Comparison of ENCODE assay signal across 1 cellular context in the genomic region with DNA sequence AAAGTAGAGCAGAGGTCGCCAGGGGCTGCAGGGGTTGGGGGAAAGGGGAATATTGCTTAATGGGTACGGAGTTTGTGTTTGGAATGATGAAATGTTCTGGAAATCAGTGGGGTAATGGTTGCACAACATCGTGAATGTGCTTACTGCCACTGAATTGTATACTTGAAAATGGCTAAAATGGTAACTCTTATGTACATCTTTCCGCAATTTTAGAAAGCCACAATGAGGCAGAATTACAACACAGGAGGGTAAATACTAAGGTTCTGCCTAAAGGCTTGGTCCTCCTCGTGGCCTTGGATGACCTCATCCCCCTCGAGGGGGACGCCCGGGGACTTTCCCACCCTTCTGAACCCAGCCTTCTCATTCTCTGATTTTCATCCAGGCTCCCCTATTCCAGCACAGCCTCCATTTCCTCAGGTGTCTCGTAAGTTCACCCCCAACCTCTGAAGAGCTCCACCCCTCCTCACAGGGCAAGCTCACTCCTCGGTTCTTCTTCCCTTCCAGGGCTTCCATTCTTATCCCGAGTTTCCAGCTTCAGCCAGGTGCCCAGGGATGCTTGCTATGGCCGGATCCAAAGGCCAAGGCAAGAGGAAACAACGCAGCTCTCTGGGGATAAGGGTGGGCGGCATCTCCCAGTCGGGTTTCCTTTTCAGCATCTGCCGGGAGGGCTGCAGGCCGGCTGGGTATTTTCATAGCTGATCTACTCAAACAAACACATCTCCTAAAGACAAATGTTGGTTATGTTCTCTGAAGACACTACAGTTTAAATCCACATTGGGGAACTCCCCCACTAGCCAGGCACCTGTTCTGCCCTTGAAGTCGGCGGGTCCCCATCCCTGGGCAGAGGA.
TF ChIP-seq lines count a peak whose summit lies in the region.

No MANE protein-coding gene starts in this region.

TF ChIP-seq in HepG2, 621 proteins besides CTCF, POLR2A, EP300 and RAD21 (continued from another document and continues in another):
- TF ChIP-seq AGO1 (IDR thresholded peaks at IDR 0.05; ENCODE audit: low read depth, low read length, poor library complexity, severe bottlenecking) (no peak), SAP130 (CRISPR knock-in tag; IDR thresholded peaks at IDR 0.05; ENCODE audit: low read depth) (no peak; the same call in 1 of the 2 replicates), CEBPB (IDR thresholded peaks at IDR 0.05; ENCODE audit: borderline replicate concordance, low read depth, low read length) (peak; percentile 99), TAF1 (CRISPR knock-in tag; IDR thresholded peaks at IDR 0.05) (no peak), ZNF329 (CRISPR knock-in tag; IDR thresholded peaks at IDR 0.05; ENCODE audit: low read depth) (no peak), YY1 (IDR thresholded peaks at IDR 0.05; ENCODE audit: insufficient read depth, insufficient replicate concordance, low read depth, low read length) (no peak), CC2D1A (CRISPR knock-in tag; IDR thresholded peaks at IDR 0.05) (no peak), TBP (CRISPR knock-in tag; IDR thresholded peaks at IDR 0.05) (no peak), EZH2 (conservative IDR thresholded peaks at IDR 0.05; ENCODE audit: low read depth, low read length) (no peak), SMC3 (IDR thresholded peaks at IDR 0.05; ENCODE audit: low read length) (no peak), ZNF44 (CRISPR knock-in tag; IDR thresholded peaks at IDR 0.05) (no peak), PPARG (CRISPR knock-in tag; conservative IDR thresholded peaks at IDR 0.05) (peak; percentile 95), CBX2 (IDR thresholded peaks at IDR 0.05; ENCODE audit: low read depth, low read length) (no peak), CBX2 (CRISPR knock-in tag; IDR thresholded peaks at IDR 0.05; ENCODE audit: low read depth) (no peak), NR2F6 (IDR thresholded peaks at IDR 0.05) (peak; percentile 55; the same call in 1 of the 2 replicates), NR2F6 (CRISPR knock-in tag; IDR thresholded peaks at IDR 0.05) (peak; percentile 7; the same call in 1 of the 2 replicates), THAP11 (CRISPR knock-in tag; IDR thresholded peaks at IDR 0.05) (peak; percentile 59; the same call in 1 of the 2 replicates), ZNF780A (CRISPR knock-in tag; IDR thresholded peaks at IDR 0.05) (no peak), ZEB1 (IDR thresholded peaks at IDR 0.05; ENCODE audit: insufficient replicate concordance, low read depth) (peak; percentile 24), ZSCAN25 (CRISPR knock-in tag; IDR thresholded peaks at IDR 0.05) (peak; percentile 94), ZNF333 (CRISPR knock-in tag; IDR thresholded peaks at IDR 0.05; ENCODE audit: borderline replicate concordance) (0 out of 2 replicates have a peak, but pooled peaks have one; percentile 65), ZFP62 (CRISPR knock-in tag; IDR thresholded peaks at IDR 0.05) (no peak), SIN3A (IDR thresholded peaks at IDR 0.05; ENCODE audit: borderline replicate concordance, low read depth, low read length) (no peak), IRF2 (CRISPR knock-in tag; IDR thresholded peaks at IDR 0.05) (no peak), JARID2 (CRISPR knock-in tag; IDR thresholded peaks at IDR 0.05; ENCODE audit: insufficient replicate concordance) (no peak), GATAD2A (CRISPR knock-in tag; IDR thresholded peaks at IDR 0.05) (peak; percentile 78), ZNF7 (CRISPR knock-in tag; IDR thresholded peaks at IDR 0.05) (no peak), FOXA1 (IDR thresholded peaks at IDR 0.05) (no peak), FOXA1 (CRISPR knock-in tag; IDR thresholded peaks at IDR 0.05) (peak; percentile 36; the same call in 1 of the 2 replicates)
- TF ChIP-seq, protein P1, sequence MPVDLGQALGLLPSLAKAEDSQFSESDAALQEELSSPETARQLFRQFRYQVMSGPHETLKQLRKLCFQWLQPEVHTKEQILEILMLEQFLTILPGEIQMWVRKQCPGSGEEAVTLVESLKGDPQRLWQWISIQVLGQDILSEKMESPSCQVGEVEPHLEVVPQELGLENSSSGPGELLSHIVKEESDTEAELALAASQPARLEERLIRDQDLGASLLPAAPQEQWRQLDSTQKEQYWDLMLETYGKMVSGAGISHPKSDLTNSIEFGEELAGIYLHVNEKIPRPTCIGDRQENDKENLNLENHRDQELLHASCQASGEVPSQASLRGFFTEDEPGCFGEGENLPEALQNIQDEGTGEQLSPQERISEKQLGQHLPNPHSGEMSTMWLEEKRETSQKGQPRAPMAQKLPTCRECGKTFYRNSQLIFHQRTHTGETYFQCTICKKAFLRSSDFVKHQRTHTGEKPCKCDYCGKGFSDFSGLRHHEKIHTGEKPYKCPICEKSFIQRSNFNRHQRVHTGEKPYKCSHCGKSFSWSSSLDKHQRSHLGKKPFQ (CRISPR knock-in tag; IDR thresholded peaks at IDR 0.05; ENCODE audit: insufficient replicate concordance) = no peak
- TF ChIP-seq, protein P2, sequence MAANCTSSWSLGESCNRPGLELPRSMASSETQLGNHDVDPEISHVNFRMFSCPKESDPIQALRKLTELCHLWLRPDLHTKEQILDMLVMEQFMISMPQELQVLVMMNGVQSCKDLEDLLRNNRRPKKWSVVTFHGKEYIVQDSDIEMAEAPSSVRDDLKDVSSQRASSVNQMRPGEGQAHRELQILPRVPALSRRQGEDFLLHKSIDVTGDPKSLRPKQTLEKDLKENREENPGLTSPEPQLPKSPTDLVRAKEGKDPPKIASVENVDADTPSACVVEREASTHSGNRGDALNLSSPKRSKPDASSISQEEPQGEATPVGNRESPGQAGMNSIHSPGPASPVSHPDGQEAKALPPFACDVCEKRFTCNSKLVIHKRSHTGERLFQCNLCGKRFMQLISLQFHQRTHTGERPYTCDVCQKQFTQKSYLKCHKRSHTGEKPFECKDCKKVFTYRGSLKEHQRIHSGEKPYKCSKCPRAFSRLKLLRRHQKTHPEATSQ (CRISPR knock-in tag; IDR thresholded peaks at IDR 0.05; ENCODE audit: borderline replicate concordance) = no peak
- TF ChIP-seq, protein P3, sequence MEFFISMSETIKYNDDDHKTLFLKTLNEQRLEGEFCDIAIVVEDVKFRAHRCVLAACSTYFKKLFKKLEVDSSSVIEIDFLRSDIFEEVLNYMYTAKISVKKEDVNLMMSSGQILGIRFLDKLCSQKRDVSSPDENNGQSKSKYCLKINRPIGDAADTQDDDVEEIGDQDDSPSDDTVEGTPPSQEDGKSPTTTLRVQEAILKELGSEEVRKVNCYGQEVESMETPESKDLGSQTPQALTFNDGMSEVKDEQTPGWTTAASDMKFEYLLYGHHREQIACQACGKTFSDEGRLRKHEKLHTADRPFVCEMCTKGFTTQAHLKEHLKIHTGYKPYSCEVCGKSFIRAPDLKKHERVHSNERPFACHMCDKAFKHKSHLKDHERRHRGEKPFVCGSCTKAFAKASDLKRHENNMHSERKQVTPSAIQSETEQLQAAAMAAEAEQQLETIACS (CRISPR knock-in tag; IDR thresholded peaks at IDR 0.05) = no peak
- TF ChIP-seq, protein P4, sequence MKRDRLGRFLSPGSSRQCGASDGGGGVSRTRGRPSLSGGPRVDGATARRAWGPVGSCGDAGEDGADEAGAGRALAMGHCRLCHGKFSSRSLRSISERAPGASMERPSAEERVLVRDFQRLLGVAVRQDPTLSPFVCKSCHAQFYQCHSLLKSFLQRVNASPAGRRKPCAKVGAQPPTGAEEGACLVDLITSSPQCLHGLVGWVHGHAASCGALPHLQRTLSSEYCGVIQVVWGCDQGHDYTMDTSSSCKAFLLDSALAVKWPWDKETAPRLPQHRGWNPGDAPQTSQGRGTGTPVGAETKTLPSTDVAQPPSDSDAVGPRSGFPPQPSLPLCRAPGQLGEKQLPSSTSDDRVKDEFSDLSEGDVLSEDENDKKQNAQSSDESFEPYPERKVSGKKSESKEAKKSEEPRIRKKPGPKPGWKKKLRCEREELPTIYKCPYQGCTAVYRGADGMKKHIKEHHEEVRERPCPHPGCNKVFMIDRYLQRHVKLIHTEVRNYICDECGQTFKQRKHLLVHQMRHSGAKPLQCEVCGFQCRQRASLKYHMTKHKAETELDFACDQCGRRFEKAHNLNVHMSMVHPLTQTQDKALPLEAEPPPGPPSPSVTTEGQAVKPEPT (CRISPR knock-in tag; IDR thresholded peaks at IDR 0.05; ENCODE audit: low read depth) = no peak
- TF ChIP-seq, protein P5, sequence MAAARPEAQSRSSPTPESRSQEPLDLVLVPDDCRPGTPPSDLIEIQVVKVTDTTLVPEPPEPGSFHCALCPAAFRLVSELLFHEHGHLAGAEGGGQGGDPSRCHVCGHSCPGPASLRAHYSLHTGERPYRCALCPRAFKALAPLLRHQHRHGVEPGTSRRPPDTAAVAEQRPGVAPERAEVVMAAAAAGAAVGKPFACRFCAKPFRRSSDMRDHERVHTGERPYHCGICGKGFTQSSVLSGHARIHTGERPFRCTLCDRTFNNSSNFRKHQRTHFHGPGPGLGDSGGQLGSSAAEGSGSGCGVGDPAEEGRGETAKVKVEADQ (CRISPR knock-in tag; IDR thresholded peaks at IDR 0.05; ENCODE audit: borderline replicate concordance) = no peak
- TF ChIP-seq, protein P6, sequence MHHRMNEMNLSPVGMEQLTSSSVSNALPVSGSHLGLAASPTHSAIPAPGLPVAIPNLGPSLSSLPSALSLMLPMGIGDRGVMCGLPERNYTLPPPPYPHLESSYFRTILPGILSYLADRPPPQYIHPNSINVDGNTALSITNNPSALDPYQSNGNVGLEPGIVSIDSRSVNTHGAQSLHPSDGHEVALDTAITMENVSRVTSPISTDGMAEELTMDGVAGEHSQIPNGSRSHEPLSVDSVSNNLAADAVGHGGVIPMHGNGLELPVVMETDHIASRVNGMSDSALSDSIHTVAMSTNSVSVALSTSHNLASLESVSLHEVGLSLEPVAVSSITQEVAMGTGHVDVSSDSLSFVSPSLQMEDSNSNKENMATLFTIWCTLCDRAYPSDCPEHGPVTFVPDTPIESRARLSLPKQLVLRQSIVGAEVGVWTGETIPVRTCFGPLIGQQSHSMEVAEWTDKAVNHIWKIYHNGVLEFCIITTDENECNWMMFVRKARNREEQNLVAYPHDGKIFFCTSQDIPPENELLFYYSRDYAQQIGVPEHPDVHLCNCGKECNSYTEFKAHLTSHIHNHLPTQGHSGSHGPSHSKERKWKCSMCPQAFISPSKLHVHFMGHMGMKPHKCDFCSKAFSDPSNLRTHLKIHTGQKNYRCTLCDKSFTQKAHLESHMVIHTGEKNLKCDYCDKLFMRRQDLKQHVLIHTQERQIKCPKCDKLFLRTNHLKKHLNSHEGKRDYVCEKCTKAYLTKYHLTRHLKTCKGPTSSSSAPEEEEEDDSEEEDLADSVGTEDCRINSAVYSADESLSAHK (CRISPR knock-in tag; IDR thresholded peaks at IDR 0.05; ENCODE audit: borderline replicate concordance) = no peak
- TF ChIP-seq, protein P7, sequence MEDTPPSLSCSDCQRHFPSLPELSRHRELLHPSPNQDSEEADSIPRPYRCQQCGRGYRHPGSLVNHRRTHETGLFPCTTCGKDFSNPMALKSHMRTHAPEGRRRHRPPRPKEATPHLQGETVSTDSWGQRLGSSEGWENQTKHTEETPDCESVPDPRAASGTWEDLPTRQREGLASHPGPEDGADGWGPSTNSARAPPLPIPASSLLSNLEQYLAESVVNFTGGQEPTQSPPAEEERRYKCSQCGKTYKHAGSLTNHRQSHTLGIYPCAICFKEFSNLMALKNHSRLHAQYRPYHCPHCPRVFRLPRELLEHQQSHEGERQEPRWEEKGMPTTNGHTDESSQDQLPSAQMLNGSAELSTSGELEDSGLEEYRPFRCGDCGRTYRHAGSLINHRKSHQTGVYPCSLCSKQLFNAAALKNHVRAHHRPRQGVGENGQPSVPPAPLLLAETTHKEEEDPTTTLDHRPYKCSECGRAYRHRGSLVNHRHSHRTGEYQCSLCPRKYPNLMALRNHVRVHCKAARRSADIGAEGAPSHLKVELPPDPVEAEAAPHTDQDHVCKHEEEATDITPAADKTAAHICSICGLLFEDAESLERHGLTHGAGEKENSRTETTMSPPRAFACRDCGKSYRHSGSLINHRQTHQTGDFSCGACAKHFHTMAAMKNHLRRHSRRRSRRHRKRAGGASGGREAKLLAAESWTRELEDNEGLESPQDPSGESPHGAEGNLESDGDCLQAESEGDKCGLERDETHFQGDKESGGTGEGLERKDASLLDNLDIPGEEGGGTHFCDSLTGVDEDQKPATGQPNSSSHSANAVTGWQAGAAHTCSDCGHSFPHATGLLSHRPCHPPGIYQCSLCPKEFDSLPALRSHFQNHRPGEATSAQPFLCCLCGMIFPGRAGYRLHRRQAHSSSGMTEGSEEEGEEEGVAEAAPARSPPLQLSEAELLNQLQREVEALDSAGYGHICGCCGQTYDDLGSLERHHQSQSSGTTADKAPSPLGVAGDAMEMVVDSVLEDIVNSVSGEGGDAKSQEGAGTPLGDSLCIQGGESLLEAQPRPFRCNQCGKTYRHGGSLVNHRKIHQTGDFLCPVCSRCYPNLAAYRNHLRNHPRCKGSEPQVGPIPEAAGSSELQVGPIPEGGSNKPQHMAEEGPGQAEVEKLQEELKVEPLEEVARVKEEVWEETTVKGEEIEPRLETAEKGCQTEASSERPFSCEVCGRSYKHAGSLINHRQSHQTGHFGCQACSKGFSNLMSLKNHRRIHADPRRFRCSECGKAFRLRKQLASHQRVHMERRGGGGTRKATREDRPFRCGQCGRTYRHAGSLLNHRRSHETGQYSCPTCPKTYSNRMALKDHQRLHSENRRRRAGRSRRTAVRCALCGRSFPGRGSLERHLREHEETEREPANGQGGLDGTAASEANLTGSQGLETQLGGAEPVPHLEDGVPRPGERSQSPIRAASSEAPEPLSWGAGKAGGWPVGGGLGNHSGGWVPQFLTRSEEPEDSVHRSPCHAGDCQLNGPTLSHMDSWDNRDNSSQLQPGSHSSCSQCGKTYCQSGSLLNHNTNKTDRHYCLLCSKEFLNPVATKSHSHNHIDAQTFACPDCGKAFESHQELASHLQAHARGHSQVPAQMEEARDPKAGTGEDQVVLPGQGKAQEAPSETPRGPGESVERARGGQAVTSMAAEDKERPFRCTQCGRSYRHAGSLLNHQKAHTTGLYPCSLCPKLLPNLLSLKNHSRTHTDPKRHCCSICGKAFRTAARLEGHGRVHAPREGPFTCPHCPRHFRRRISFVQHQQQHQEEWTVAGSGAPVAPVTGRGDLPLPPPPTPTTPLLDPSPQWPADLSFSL (CRISPR knock-in tag; IDR thresholded peaks at IDR 0.05) = peak; percentile 38; the same call in 1 of the 2 replicates
- TF ChIP-seq, protein P8, sequence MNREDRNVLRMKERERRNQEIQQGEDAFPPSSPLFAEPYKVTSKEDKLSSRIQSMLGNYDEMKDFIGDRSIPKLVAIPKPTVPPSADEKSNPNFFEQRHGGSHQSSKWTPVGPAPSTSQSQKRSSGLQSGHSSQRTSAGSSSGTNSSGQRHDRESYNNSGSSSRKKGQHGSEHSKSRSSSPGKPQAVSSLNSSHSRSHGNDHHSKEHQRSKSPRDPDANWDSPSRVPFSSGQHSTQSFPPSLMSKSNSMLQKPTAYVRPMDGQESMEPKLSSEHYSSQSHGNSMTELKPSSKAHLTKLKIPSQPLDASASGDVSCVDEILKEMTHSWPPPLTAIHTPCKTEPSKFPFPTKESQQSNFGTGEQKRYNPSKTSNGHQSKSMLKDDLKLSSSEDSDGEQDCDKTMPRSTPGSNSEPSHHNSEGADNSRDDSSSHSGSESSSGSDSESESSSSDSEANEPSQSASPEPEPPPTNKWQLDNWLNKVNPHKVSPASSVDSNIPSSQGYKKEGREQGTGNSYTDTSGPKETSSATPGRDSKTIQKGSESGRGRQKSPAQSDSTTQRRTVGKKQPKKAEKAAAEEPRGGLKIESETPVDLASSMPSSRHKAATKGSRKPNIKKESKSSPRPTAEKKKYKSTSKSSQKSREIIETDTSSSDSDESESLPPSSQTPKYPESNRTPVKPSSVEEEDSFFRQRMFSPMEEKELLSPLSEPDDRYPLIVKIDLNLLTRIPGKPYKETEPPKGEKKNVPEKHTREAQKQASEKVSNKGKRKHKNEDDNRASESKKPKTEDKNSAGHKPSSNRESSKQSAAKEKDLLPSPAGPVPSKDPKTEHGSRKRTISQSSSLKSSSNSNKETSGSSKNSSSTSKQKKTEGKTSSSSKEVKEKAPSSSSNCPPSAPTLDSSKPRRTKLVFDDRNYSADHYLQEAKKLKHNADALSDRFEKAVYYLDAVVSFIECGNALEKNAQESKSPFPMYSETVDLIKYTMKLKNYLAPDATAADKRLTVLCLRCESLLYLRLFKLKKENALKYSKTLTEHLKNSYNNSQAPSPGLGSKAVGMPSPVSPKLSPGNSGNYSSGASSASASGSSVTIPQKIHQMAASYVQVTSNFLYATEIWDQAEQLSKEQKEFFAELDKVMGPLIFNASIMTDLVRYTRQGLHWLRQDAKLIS (CRISPR knock-in tag; IDR thresholded peaks at IDR 0.05) = no peak
